Comparison of ENCODE assay signal across 1 cellular context in the genomic region with DNA sequence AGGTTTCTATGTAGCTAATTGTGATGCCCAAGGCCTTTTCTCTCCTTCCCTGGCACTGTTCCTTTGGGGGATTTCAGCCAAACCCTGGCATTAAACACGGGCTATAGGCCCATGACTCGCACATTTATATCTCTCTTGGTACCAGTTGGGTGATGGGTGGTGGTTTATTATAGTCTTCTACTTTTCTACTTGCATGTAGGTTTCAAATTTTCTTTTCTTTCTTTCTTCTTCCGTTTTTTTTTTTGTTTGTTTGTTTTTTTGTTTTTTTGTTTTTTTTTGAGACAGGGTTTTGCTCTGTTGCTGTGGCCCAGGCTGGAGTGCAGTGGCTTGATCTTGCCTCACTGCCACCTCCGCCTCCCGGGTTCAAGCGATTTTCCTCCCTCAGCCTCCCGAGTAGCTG.
TF ChIP-seq lines count a peak whose summit lies in the region.

No MANE protein-coding gene starts in this region.

TF ChIP-seq in GM23338, 12 proteins besides CTCF, POLR2A, EP300 and RAD21 (continued from another document):
- TF ChIP-seq STAT1 (IDR thresholded peaks at IDR 0.05; ENCODE audit: unreplicated experiment) (no peak), EZH2 (IDR thresholded peaks at IDR 0.05; ENCODE audit: low read depth, unreplicated experiment) (no peak), EZH2phosphoT487 (IDR thresholded peaks at IDR 0.05; ENCODE audit: unreplicated experiment) (no peak), ZNF331 (CRISPR knock-in tag; IDR thresholded peaks at IDR 0.05; ENCODE audit: low read depth) (no peak)
- TF ChIP-seq, protein P1, sequence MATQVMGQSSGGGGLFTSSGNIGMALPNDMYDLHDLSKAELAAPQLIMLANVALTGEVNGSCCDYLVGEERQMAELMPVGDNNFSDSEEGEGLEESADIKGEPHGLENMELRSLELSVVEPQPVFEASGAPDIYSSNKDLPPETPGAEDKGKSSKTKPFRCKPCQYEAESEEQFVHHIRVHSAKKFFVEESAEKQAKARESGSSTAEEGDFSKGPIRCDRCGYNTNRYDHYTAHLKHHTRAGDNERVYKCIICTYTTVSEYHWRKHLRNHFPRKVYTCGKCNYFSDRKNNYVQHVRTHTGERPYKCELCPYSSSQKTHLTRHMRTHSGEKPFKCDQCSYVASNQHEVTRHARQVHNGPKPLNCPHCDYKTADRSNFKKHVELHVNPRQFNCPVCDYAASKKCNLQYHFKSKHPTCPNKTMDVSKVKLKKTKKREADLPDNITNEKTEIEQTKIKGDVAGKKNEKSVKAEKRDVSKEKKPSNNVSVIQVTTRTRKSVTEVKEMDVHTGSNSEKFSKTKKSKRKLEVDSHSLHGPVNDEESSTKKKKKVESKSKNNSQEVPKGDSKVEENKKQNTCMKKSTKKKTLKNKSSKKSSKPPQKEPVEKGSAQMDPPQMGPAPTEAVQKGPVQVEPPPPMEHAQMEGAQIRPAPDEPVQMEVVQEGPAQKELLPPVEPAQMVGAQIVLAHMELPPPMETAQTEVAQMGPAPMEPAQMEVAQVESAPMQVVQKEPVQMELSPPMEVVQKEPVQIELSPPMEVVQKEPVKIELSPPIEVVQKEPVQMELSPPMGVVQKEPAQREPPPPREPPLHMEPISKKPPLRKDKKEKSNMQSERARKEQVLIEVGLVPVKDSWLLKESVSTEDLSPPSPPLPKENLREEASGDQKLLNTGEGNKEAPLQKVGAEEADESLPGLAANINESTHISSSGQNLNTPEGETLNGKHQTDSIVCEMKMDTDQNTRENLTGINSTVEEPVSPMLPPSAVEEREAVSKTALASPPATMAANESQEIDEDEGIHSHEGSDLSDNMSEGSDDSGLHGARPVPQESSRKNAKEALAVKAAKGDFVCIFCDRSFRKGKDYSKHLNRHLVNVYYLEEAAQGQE (IDR thresholded peaks at IDR 0.05; ENCODE audit: unreplicated experiment) = no peak
